Comparison of ENCODE assay signal across 1 cellular context in genomic region chr1:111733183-111733995, GRCh38.
TF ChIP-seq lines count a peak whose summit lies in the region.

No MANE protein-coding gene starts in this region.

TF ChIP-seq in HepG2, 621 proteins besides CTCF, POLR2A, EP300 and RAD21 (continued from another document and continues in another):
- TF ChIP-seq FOXO1 (CRISPR knock-in tag; IDR thresholded peaks at IDR 0.05) (peak; percentile 46; the same call in 1 of the 2 replicates), ZFP82 (CRISPR knock-in tag; IDR thresholded peaks at IDR 0.05; ENCODE audit: borderline replicate concordance) (no peak), GABPA (IDR thresholded peaks at IDR 0.05; ENCODE audit: low read depth, low read length) (no peak), GABPA (CRISPR knock-in tag; IDR thresholded peaks at IDR 0.05; ENCODE audit: low read depth) (peak; percentile 75), CHD2 (IDR thresholded peaks at IDR 0.05; ENCODE audit: low read depth, low read length) (no peak), ZNF552 (CRISPR knock-in tag; IDR thresholded peaks at IDR 0.05; ENCODE audit: borderline replicate concordance) (no peak), SSRP1 (CRISPR knock-in tag; IDR thresholded peaks at IDR 0.05) (no peak), HNF4G (IDR thresholded peaks at IDR 0.05; ENCODE audit: borderline replicate concordance, low read depth, low read length) (peak; percentile 70; the same call in 1 of the 2 replicates), HNF4G (CRISPR knock-in tag; IDR thresholded peaks at IDR 0.05; ENCODE audit: borderline replicate concordance, low read depth) (peak; percentile 43; the same call in 1 of the 2 replicates), ZNF816 (CRISPR knock-in tag; IDR thresholded peaks at IDR 0.05; ENCODE audit: borderline replicate concordance) (no peak), HNRNPH1 (optimal IDR thresholded peaks at IDR 0.05; ENCODE audit: low read depth, low read length) (no peak), ZMYM4 (CRISPR knock-in tag; IDR thresholded peaks at IDR 0.05) (peak; percentile 29; the same call in 1 of the 2 replicates), KDM5B (CRISPR knock-in tag; IDR thresholded peaks at IDR 0.05; ENCODE audit: borderline replicate concordance) (no peak), ZNF746 (CRISPR knock-in tag; IDR thresholded peaks at IDR 0.05) (no peak), RFX1 (IDR thresholded peaks at IDR 0.05) (peak; percentile 85; the same call in 1 of the 2 replicates), STAT6 (CRISPR knock-in tag; IDR thresholded peaks at IDR 0.05; ENCODE audit: borderline replicate concordance) (no peak), KLF16 (CRISPR knock-in tag; IDR thresholded peaks at IDR 0.05) (no peak), KDM3A (CRISPR knock-in tag; IDR thresholded peaks at IDR 0.05; ENCODE audit: low read depth) (no peak), CEBPZ (IDR thresholded peaks at IDR 0.05; ENCODE audit: low read length) (no peak), ZNF574 (CRISPR knock-in tag; IDR thresholded peaks at IDR 0.05) (no peak), SMAD1 (CRISPR knock-in tag; IDR thresholded peaks at IDR 0.05; ENCODE audit: borderline replicate concordance, low read depth) (no peak), ERF (CRISPR knock-in tag; IDR thresholded peaks at IDR 0.05) (0 out of 2 replicates have a peak, but pooled peaks have one; percentile 21), ZNF564 (CRISPR knock-in tag; IDR thresholded peaks at IDR 0.05) (no peak), KAT8 (CRISPR knock-in tag; IDR thresholded peaks at IDR 0.05) (peak; percentile 53), ZNF292 (CRISPR knock-in tag; IDR thresholded peaks at IDR 0.05; ENCODE audit: borderline replicate concordance, low read depth) (peak; percentile 20; the same call in 1 of the 2 replicates), ARID2 (CRISPR knock-in tag; IDR thresholded peaks at IDR 0.05; ENCODE audit: borderline replicate concordance) (no peak), THAP11 (CRISPR knock-in tag; IDR thresholded peaks at IDR 0.05) (peak; percentile 47), PPARG (CRISPR knock-in tag; conservative IDR thresholded peaks at IDR 0.05) (peak; percentile 89), GATAD1 (CRISPR knock-in tag; IDR thresholded peaks at IDR 0.05) (peak; percentile 41; the same call in 1 of the 2 replicates), SOX6 (IDR thresholded peaks at IDR 0.05) (no peak), SOX6 (CRISPR knock-in tag; IDR thresholded peaks at IDR 0.05) (peak; percentile 45), PITX1 (CRISPR knock-in tag; IDR thresholded peaks at IDR 0.05) (0 out of 2 replicates have a peak, but pooled peaks have one; percentile 34), RARG (CRISPR knock-in tag; IDR thresholded peaks at IDR 0.05; ENCODE audit: low read depth) (no peak), ZNF776 (CRISPR knock-in tag; IDR thresholded peaks at IDR 0.05) (no peak), NFE2L2 (IDR thresholded peaks at IDR 0.05; ENCODE audit: low read length) (no peak; the same call in 1 of the 2 replicates)
- TF ChIP-seq, protein P1, sequence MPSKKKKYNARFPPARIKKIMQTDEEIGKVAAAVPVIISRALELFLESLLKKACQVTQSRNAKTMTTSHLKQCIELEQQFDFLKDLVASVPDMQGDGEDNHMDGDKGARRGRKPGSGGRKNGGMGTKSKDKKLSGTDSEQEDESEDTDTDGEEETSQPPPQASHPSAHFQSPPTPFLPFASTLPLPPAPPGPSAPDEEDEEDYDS (CRISPR knock-in tag; IDR thresholded peaks at IDR 0.05) = no peak
- TF ChIP-seq, protein P2, sequence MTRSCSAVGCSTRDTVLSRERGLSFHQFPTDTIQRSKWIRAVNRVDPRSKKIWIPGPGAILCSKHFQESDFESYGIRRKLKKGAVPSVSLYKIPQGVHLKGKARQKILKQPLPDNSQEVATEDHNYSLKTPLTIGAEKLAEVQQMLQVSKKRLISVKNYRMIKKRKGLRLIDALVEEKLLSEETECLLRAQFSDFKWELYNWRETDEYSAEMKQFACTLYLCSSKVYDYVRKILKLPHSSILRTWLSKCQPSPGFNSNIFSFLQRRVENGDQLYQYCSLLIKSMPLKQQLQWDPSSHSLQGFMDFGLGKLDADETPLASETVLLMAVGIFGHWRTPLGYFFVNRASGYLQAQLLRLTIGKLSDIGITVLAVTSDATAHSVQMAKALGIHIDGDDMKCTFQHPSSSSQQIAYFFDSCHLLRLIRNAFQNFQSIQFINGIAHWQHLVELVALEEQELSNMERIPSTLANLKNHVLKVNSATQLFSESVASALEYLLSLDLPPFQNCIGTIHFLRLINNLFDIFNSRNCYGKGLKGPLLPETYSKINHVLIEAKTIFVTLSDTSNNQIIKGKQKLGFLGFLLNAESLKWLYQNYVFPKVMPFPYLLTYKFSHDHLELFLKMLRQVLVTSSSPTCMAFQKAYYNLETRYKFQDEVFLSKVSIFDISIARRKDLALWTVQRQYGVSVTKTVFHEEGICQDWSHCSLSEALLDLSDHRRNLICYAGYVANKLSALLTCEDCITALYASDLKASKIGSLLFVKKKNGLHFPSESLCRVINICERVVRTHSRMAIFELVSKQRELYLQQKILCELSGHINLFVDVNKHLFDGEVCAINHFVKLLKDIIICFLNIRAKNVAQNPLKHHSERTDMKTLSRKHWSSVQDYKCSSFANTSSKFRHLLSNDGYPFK (CRISPR knock-in tag; IDR thresholded peaks at IDR 0.05; ENCODE audit: borderline replicate concordance) = peak; percentile 23; the same call in 1 of the 2 replicates
- TF ChIP-seq, protein P3, sequence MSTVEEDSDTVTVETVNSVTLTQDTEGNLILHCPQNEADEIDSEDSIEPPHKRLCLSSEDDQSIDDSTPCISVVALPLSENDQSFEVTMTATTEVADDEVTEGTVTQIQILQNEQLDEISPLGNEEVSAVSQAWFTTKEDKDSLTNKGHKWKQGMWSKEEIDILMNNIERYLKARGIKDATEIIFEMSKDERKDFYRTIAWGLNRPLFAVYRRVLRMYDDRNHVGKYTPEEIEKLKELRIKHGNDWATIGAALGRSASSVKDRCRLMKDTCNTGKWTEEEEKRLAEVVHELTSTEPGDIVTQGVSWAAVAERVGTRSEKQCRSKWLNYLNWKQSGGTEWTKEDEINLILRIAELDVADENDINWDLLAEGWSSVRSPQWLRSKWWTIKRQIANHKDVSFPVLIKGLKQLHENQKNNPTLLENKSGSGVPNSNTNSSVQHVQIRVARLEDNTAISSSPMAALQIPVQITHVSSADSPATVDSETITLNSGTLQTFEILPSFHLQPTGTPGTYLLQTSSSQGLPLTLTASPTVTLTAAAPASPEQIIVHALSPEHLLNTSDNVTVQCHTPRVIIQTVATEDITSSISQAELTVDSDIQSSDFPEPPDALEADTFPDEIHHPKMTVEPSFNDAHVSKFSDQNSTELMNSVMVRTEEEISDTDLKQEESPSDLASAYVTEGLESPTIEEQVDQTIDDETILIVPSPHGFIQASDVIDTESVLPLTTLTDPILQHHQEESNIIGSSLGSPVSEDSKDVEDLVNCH (CRISPR knock-in tag; IDR thresholded peaks at IDR 0.05) = no peak
- TF ChIP-seq, protein P4, sequence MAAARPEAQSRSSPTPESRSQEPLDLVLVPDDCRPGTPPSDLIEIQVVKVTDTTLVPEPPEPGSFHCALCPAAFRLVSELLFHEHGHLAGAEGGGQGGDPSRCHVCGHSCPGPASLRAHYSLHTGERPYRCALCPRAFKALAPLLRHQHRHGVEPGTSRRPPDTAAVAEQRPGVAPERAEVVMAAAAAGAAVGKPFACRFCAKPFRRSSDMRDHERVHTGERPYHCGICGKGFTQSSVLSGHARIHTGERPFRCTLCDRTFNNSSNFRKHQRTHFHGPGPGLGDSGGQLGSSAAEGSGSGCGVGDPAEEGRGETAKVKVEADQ (CRISPR knock-in tag; IDR thresholded peaks at IDR 0.05; ENCODE audit: borderline replicate concordance) = no peak
- TF ChIP-seq, protein P5, sequence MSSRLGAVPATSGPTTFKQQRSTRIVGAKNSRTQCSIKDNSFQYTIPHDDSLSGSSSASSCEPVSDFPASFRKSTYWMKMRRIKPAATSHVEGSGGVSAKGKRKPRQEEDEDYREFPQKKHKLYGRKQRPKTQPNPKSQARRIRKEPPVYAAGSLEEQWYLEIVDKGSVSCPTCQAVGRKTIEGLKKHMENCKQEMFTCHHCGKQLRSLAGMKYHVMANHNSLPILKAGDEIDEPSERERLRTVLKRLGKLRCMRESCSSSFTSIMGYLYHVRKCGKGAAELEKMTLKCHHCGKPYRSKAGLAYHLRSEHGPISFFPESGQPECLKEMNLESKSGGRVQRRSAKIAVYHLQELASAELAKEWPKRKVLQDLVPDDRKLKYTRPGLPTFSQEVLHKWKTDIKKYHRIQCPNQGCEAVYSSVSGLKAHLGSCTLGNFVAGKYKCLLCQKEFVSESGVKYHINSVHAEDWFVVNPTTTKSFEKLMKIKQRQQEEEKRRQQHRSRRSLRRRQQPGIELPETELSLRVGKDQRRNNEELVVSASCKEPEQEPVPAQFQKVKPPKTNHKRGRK (CRISPR knock-in tag; IDR thresholded peaks at IDR 0.05) = no peak
- TF ChIP-seq, protein P6, sequence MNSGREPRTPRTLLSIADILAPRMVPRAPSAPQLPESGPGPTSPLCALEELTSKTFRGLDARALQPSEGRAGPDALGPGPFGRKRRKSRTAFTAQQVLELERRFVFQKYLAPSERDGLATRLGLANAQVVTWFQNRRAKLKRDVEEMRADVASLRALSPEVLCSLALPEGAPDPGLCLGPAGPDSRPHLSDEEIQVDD (CRISPR knock-in tag; IDR thresholded peaks at IDR 0.05; ENCODE audit: borderline replicate concordance) = no peak
